In the genomic region with DNA sequence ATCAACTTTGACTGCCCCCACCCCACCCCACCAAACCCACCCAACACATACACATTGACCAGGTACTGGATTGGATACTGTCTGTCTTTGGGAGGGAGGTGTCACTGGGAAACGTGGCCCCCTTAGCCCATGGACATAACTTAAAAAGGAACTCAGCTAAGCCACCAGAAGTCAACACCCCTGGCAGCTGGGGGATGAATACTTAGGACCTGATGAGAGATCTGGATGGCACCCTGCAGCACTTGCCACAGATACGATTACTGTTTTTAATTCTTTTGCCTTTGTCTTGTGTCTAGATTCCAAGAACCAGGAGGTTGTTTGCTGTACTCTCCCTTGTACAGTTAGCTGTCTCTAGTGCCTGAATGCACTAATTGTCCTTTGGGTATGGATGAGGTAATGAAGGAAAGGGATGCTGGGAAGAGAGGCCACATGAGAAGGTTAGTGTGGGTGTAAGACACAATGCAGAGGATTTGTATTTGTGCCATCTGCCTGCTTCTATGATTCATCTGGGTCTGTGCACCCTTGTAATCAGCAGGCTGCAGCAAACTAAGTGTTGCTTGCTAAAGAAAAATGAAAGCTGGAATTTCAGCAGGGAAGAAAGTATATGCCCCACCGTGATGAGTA, we compare ENCODE assay signal across 10 cellular contexts.
DNase-seq lines count a peak whose midpoint lies in the region; ATAC-seq and TF ChIP-seq lines count a peak whose summit lies in the region.
"Had no signal": no experiment of that assay in that cellular context is flagged by ENCODE, and none has a peak within 500 bp of the region (broad histone marks: within the 10 kb centered on the region; RNA-seq: fewer than 3 reads in every experiment).

No MANE protein-coding gene starts in this region.

- H3K36me3 ChIP-seq in tibial nerve, result no peaks in the 10 kb centered on the region

- H3K9me3 ChIP-seq in tibial nerve, result no peaks in the 10 kb centered on the region

- peaks cover 0 to 21% (median 8%) of the 10 kb centered on the region in 4 donors for H3K4me1 ChIP-seq in tibial nerve

- no peak for ATAC-seq in HG02852 (IDR thresholded peaks at IDR 0.05; ENCODE audit: unreplicated experiment)

- DNase-seq in SHP77 treated with DMSO at 0.1 percent for 48 hours (lab: John Stamatoyannopoulos, UW), result peak; percentile 20
- DNase-seq in SHP77 (lab: John Stamatoyannopoulos, UW), result no peak
- DNase-seq in astrocyte of the hippocampus (ENCODE audit: low read depth, low spot score), result peak; percentile 77
- DNase-seq in hippocampal formation (lab: John Stamatoyannopoulos, UW), result peak; percentile 56 to 94
- DNase-seq in tibial nerve (ENCODE audit: low spot score in 2 of 2), result no peak
- DNase-seq in DMS79 treated with DMSO at 0.1 percent for 48 hours (lab: John Stamatoyannopoulos, UW), result no peak
- DNase-seq in activated naive CD4-positive, alpha-beta T cell treated with Interleukin-2 at 50 U/mL for 16 hours, result no peak
- DNase-seq: AML-193, NCI-H345 had no signal

- no peaks in the 10 kb centered on the region for H3K27me3 ChIP-seq in tibial nerve

- no peak for TF ChIP-seq CTCF in tibial nerve (IDR thresholded peaks at IDR 0.05)

- WGBS in tibial nerve, 2 donors, result 25 to 31% methylated on average over 3 of the region's 3 CpGs

- no peak for TF ChIP-seq POLR2A in tibial nerve (IDR thresholded peaks at IDR 0.05)

- H3K27ac ChIP-seq in tibial nerve, result peak overlapping the region in 3 of 4 donors; percentile 15 to 81 (median 39)

- H3K4me3 ChIP-seq in tibial nerve, result no peak overlapping the region

- TF ChIP-seq EP300 in tibial nerve (IDR thresholded peaks at IDR 0.05), result peak in 1 of 2 donors; percentile 39

Comparison
In these comparisons a context has a peak if more than half of its experiments do, and no peak if none do; other contexts are left out.
1. DNase-seq: peak in SHP77 treated with DMSO at 0.1 percent for 48 hours (single experiment), astrocyte of the hippocampus (single experiment) and hippocampal formation (2 of 2); none in SHP77 (0 of 2), tibial nerve (0 of 2), DMS79 treated with DMSO at 0.1 percent for 48 hours (single experiment) and activated naive CD4-positive, alpha-beta T cell treated with Interleukin-2 at 50 U/mL for 16 hours (single experiment).